In genomic region chr3:130093741-130094391, GRCh38 we compare ENCODE assay signal across 9 cellular contexts. TPM values are rescaled to one million over a fixed set of nuclear protein-coding genes. Genes with fewer than 3 reads are reported as not detected.
DNase-seq lines count a peak whose midpoint lies in the region; ATAC-seq and TF ChIP-seq lines count a peak whose summit lies in the region.
"Had no signal": no experiment of that assay in that cellular context is flagged by ENCODE, and none has a peak within 500 bp of the region (broad histone marks: within the 10 kb centered on the region; RNA-seq: fewer than 3 reads in every experiment).

No MANE protein-coding gene starts in this region.

- H3K36me3 ChIP-seq in esophagus (ENCODE audit: control insufficient read depth in 2 of 2, insufficient read depth in 2 of 2, low read length in 1 of 2) (no peaks in the 10 kb centered on the region), MG63 (no peaks in the 10 kb centered on the region)

- peak overlapping the region; percentile 49 to 71 for H3K27ac ChIP-seq in esophagus (ENCODE audit: low read depth in 2 of 2, low read length in 1 of 2)

- no peak overlapping the region for H3K4me3 ChIP-seq in esophagus (ENCODE audit: low read depth in 1 of 2, low read length in 2 of 2)
- no peak overlapping the region for H3K4me3 ChIP-seq in MG63

- H3K27me3 ChIP-seq in esophagus (ENCODE audit: control insufficient read depth in 1 of 2, insufficient read depth in 2 of 2, low read length in 2 of 2) = no peaks in the 10 kb centered on the region
- H3K27me3 ChIP-seq in MG63 = no peaks in the 10 kb centered on the region

- H3K9me3 ChIP-seq in esophagus (ENCODE audit: control insufficient read depth in 2 of 2, insufficient read depth in 1 of 2, low read depth in 1 of 2, low read length in 1 of 2) (no peaks in the 10 kb centered on the region), MG63 (no peaks in the 10 kb centered on the region)

- WGBS in esophagus, 2 donors = 51 to 57% methylated on average over 16 of the region's 16 CpGs

- TF ChIP-seq CTCF in GM20000 (IDR thresholded peaks at IDR 0.05; ENCODE audit: extremely low read depth, missing control alignments) = no peak

- DNase-seq in CD1c-positive myeloid dendritic cell (ENCODE audit: extremely low spot score) = peak; percentile 70
- peak; percentile 50 for DNase-seq in GM20000 (ENCODE audit: low spot score)
- DNase-seq in SIG-M5 (lab: John Stamatoyannopoulos, UW) = peak; percentile 73
- DNase-seq in MG63 = no peak

- ATAC-seq in HG02588 (IDR thresholded peaks at IDR 0.05; ENCODE audit: unreplicated experiment) (no peak), HG02885 (IDR thresholded peaks at IDR 0.05; ENCODE audit: poor library complexity, unreplicated experiment) (no peak), GM21360 (IDR thresholded peaks at IDR 0.05; ENCODE audit: unreplicated experiment) (no peak)

- peaks cover 3 to 8% of the 10 kb centered on the region in 2 donors for H3K4me1 ChIP-seq in esophagus (ENCODE audit: control insufficient read depth in 2 of 2, insufficient read depth in 2 of 2, low read length in 1 of 2)

RNA-seq across cellular contexts. Expression of gene ALG1L2, which starts 12.2 kb away (rescaled TPM):
- polyA plus RNA-seq in esophagus = not detected
- total RNA-seq in MG63 (2014; rRNA removed; shearing (Covaris generic); ENCODE audit: low replicate concordance) = not detected in 2 replicates
- total RNA-seq: kidney epithelial cell had no signal
